Comparison of ENCODE assay signal across 16 cellular contexts in the genomic region with DNA sequence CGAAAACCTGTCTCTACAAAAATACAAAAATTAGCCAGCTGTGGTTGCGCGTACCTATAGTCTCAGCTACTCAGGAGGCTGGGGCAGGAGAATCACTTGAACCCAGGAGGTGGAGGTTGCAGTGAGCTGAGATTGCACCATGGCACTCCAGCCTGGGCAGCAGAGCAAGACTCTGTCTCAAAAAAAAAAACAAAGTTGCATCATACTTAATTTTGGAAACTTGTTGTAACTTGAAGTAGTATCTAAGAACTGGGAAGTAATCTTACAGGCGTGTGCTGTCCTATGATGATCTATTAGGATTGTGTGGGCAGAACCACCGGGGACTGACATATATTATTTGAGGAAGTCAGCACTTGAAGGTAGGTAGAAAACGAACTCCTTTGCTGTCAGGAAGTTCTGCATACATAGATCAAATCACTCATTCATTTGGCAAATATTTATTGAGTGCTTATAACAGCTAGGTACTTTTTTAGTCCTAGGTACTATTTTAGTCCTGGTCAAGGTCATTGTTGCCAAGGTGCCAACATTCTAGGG.
"Had no signal": no experiment of that assay in that cellular context is flagged by ENCODE, and none has a peak within 500 bp of the region (broad histone marks: within the 10 kb centered on the region; RNA-seq: fewer than 3 reads in every experiment).

No MANE protein-coding gene starts in this region.

- H3K4me2 ChIP-seq: smooth muscle cell had no signal

- ATAC-seq: gastroesophageal sphincter; left lobe of liver; naive thymus-derived CD4-positive, alpha-beta T cell; pancreas; right cardiac atrium had no signal

- H3K4me1 ChIP-seq: gastroesophageal sphincter had no signal

- DNase-seq: esophagus squamous epithelium; foreskin fibroblast; glutamatergic neuron; islet precursor cell; mammary epithelial cell; naive thymus-derived CD4-positive, alpha-beta T cell; nephron progenitor cell; pancreas; right cardiac atrium; stimulated activated CD4-positive, alpha-beta T cell treated with anti-CD3 and anti-CD28 coated beads, Interleukin-2, amount 100 ng/mL, for 48 hours; stimulated activated naive CD4-positive, alpha-beta T cell treated with Interleukin-2 at 50 U/mL for 16 hours; trophoblast cell had no signal

- H3K27me3 ChIP-seq: esophagus squamous epithelium, gastroesophageal sphincter, pancreas had no signal

- H3K4me3 ChIP-seq: esophagus squamous epithelium, gastroesophageal sphincter, pancreas, smooth muscle cell had no signal

- H3K27ac ChIP-seq: esophagus squamous epithelium, gastroesophageal sphincter, pancreas had no signal

- H3K36me3 ChIP-seq: esophagus squamous epithelium, gastroesophageal sphincter, pancreas had no signal

- H3K9me3 ChIP-seq: esophagus squamous epithelium, pancreas had no signal

- FAIRE-seq: pancreas, urothelium cell line had no signal
